In the genomic region with DNA sequence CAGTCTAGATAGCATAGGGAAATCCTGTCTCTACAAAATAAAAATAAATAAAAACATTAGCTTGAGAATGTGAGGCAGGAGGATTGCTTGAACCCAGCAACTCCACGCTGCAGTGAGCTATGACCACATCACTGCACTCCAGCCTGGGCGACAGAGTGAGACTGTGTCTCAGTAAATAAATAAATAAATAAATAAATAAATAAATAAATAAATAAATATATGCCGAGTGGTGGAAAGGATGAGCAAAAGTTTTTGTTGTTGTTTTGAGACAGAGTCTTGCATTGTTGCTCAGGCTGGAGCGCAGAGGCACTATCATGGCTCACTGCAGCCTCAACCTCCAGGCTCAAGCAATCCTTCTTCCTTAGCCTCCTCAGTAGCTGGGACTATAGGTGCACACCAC, we compare ENCODE assay signal across 1 cellular context.
TF ChIP-seq lines count a peak whose summit lies in the region.

No MANE protein-coding gene starts in this region.

TF ChIP-seq in HEK293, 187 proteins besides CTCF, POLR2A, EP300 and RAD21 (continued from another document and continues in another):
- TF ChIP-seq, protein P1, sequence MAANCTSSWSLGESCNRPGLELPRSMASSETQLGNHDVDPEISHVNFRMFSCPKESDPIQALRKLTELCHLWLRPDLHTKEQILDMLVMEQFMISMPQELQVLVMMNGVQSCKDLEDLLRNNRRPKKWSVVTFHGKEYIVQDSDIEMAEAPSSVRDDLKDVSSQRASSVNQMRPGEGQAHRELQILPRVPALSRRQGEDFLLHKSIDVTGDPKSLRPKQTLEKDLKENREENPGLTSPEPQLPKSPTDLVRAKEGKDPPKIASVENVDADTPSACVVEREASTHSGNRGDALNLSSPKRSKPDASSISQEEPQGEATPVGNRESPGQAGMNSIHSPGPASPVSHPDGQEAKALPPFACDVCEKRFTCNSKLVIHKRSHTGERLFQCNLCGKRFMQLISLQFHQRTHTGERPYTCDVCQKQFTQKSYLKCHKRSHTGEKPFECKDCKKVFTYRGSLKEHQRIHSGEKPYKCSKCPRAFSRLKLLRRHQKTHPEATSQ (tag by site-specific recombination; IDR thresholded peaks at IDR 0.05), result no peak
- TF ChIP-seq, protein P2, sequence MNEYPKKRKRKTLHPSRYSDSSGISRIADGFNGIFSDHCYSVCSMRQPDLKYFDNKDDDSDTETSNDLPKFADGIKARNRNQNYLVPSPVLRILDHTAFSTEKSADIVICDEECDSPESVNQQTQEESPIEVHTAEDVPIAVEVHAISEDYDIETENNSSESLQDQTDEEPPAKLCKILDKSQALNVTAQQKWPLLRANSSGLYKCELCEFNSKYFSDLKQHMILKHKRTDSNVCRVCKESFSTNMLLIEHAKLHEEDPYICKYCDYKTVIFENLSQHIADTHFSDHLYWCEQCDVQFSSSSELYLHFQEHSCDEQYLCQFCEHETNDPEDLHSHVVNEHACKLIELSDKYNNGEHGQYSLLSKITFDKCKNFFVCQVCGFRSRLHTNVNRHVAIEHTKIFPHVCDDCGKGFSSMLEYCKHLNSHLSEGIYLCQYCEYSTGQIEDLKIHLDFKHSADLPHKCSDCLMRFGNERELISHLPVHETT (tag by site-specific recombination; IDR thresholded peaks at IDR 0.05), result no peak
- TF ChIP-seq ZFP37 (tag by site-specific recombination; IDR thresholded peaks at IDR 0.05) (no peak), EGR2 (tag by site-specific recombination; IDR thresholded peaks at IDR 0.05; ENCODE audit: low read depth) (no peak), ZNF654 (tag by site-specific recombination; IDR thresholded peaks at IDR 0.05; ENCODE audit: low read depth) (peak; percentile 34; the same call in 1 of the 2 replicates), ZNF544 (tag by site-specific recombination; IDR thresholded peaks at IDR 0.05) (no peak), ZNF248 (tag by site-specific recombination; IDR thresholded peaks at IDR 0.05) (no peak), ZBTB1 (tag by site-specific recombination; IDR thresholded peaks at IDR 0.05) (no peak), ZNF670 (tag by site-specific recombination; IDR thresholded peaks at IDR 0.05; ENCODE audit: low read depth) (no peak), ZNF624 (tag by site-specific recombination; IDR thresholded peaks at IDR 0.05) (no peak), ZNF416 (tag by site-specific recombination; IDR thresholded peaks at IDR 0.05) (no peak), YY1 (tag by site-specific recombination; IDR thresholded peaks at IDR 0.05) (no peak), ZNF391 (tag by site-specific recombination; IDR thresholded peaks at IDR 0.05; ENCODE audit: borderline replicate concordance, low read depth) (no peak), SCRT1 (tag by site-specific recombination; IDR thresholded peaks at IDR 0.05; ENCODE audit: borderline replicate concordance) (no peak), ZNF561 (tag by site-specific recombination; IDR thresholded peaks at IDR 0.05; ENCODE audit: borderline replicate concordance) (no peak), ZBTB21 (tag by site-specific recombination; IDR thresholded peaks at IDR 0.05) (peak; percentile 26; the same call in 1 of the 2 replicates), ZNF266 (tag by site-specific recombination; IDR thresholded peaks at IDR 0.05; ENCODE audit: low read depth) (peak; percentile 75; the same call in 1 of the 2 replicates), ZNF138 (tag by site-specific recombination; IDR thresholded peaks at IDR 0.05; ENCODE audit: borderline replicate concordance) (0 out of 2 replicates have a peak, but pooled peaks have one; percentile 49), ZNF830 (tag by site-specific recombination; IDR thresholded peaks at IDR 0.05; ENCODE audit: low read depth) (no peak), ZSCAN30 (tag by site-specific recombination; IDR thresholded peaks at IDR 0.05) (no peak), ZNF366 (tag by site-specific recombination; conservative IDR thresholded peaks at IDR 0.05) (no peak), ZNF629 (tag by site-specific recombination; IDR thresholded peaks at IDR 0.05) (peak; percentile 48; the same call in 1 of the 2 replicates), ZBTB7A (tag by site-specific recombination; IDR thresholded peaks at IDR 0.05; ENCODE audit: low read depth) (no peak), SP3 (tag by site-specific recombination; IDR thresholded peaks at IDR 0.05) (no peak), GLI4 (tag by site-specific recombination; IDR thresholded peaks at IDR 0.05) (no peak), MZF1 (tag by site-specific recombination; IDR thresholded peaks at IDR 0.05; ENCODE audit: borderline replicate concordance) (no peak; the same call in 1 of the 2 replicates), ZNF140 (tag by site-specific recombination; IDR thresholded peaks at IDR 0.05) (peak; percentile 82; the same call in 1 of the 2 replicates), ZNF19 (tag by site-specific recombination; IDR thresholded peaks at IDR 0.05; ENCODE audit: low read depth) (no peak), ZNF214 (tag by site-specific recombination; IDR thresholded peaks at IDR 0.05; ENCODE audit: borderline replicate concordance) (no peak), IKZF3 (tag by site-specific recombination; IDR thresholded peaks at IDR 0.05) (no peak), GFI1B (tag by site-specific recombination; IDR thresholded peaks at IDR 0.05) (peak; percentile 69; the same call in 1 of the 2 replicates), ZIC2 (tag by site-specific recombination; IDR thresholded peaks at IDR 0.05) (no peak), ZNF843 (tag by site-specific recombination; IDR thresholded peaks at IDR 0.05) (no peak), ZNF560 (tag by site-specific recombination; IDR thresholded peaks at IDR 0.05; ENCODE audit: borderline replicate concordance) (peak; percentile 69; the same call in 1 of the 2 replicates), ZNF626 (tag by site-specific recombination; IDR thresholded peaks at IDR 0.05) (no peak)
- TF ChIP-seq, protein P3, sequence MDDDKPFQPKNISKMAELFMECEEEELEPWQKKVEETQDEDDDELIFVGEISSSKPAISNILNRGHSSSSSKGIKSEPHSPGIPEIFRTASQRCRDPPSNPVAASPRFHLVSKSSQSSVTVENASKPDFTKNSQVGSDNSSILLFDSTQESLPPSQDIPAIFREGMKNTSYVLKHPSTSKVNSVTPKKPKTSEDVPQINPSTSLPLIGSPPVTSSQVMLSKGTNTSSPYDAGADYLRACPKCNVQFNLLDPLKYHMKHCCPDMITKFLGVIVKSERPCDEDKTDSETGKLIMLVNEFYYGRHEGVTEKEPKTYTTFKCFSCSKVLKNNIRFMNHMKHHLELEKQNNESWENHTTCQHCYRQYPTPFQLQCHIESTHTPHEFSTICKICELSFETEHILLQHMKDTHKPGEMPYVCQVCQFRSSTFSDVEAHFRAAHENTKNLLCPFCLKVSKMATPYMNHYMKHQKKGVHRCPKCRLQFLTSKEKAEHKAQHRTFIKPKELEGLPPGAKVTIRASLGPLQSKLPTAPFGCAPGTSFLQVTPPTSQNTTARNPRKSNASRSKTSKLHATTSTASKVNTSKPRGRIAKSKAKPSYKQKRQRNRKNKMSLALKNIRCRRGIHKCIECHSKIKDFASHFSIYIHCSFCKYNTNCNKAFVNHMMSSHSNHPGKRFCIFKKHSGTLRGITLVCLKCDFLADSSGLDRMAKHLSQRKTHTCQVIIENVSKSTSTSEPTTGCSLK (tag by site-specific recombination; IDR thresholded peaks at IDR 0.05), result no peak
- TF ChIP-seq, protein P4, sequence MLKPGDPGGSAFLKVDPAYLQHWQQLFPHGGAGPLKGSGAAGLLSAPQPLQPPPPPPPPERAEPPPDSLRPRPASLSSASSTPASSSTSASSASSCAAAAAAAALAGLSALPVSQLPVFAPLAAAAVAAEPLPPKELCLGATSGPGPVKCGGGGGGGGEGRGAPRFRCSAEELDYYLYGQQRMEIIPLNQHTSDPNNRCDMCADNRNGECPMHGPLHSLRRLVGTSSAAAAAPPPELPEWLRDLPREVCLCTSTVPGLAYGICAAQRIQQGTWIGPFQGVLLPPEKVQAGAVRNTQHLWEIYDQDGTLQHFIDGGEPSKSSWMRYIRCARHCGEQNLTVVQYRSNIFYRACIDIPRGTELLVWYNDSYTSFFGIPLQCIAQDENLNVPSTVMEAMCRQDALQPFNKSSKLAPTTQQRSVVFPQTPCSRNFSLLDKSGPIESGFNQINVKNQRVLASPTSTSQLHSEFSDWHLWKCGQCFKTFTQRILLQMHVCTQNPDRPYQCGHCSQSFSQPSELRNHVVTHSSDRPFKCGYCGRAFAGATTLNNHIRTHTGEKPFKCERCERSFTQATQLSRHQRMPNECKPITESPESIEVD (tag by site-specific recombination; IDR thresholded peaks at IDR 0.05), result no peak
- TF ChIP-seq, protein P5, sequence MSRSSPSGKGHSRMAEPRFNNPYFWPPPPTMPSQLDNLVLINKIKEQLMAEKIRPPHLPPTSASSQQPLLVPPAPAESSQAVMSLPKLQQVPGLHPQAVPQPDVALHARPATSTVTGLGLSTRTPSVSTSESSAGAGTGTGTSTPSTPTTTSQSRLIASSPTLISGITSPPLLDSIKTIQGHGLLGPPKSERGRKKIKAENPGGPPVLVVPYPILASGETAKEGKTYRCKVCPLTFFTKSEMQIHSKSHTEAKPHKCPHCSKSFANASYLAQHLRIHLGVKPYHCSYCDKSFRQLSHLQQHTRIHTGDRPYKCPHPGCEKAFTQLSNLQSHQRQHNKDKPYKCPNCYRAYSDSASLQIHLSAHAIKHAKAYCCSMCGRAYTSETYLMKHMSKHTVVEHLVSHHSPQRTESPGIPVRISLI (tag by site-specific recombination; IDR thresholded peaks at IDR 0.05), result no peak
- TF ChIP-seq, protein P6, sequence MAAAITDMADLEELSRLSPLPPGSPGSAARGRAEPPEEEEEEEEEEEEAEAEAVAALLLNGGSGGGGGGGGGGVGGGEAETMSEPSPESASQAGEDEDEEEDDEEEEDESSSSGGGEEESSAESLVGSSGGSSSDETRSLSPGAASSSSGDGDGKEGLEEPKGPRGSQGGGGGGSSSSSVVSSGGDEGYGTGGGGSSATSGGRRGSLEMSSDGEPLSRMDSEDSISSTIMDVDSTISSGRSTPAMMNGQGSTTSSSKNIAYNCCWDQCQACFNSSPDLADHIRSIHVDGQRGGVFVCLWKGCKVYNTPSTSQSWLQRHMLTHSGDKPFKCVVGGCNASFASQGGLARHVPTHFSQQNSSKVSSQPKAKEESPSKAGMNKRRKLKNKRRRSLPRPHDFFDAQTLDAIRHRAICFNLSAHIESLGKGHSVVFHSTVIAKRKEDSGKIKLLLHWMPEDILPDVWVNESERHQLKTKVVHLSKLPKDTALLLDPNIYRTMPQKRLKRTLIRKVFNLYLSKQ (tag by site-specific recombination; IDR thresholded peaks at IDR 0.05; ENCODE audit: borderline replicate concordance), result peak; percentile 73; the same call in 1 of the 2 replicates
- TF ChIP-seq, protein P7, sequence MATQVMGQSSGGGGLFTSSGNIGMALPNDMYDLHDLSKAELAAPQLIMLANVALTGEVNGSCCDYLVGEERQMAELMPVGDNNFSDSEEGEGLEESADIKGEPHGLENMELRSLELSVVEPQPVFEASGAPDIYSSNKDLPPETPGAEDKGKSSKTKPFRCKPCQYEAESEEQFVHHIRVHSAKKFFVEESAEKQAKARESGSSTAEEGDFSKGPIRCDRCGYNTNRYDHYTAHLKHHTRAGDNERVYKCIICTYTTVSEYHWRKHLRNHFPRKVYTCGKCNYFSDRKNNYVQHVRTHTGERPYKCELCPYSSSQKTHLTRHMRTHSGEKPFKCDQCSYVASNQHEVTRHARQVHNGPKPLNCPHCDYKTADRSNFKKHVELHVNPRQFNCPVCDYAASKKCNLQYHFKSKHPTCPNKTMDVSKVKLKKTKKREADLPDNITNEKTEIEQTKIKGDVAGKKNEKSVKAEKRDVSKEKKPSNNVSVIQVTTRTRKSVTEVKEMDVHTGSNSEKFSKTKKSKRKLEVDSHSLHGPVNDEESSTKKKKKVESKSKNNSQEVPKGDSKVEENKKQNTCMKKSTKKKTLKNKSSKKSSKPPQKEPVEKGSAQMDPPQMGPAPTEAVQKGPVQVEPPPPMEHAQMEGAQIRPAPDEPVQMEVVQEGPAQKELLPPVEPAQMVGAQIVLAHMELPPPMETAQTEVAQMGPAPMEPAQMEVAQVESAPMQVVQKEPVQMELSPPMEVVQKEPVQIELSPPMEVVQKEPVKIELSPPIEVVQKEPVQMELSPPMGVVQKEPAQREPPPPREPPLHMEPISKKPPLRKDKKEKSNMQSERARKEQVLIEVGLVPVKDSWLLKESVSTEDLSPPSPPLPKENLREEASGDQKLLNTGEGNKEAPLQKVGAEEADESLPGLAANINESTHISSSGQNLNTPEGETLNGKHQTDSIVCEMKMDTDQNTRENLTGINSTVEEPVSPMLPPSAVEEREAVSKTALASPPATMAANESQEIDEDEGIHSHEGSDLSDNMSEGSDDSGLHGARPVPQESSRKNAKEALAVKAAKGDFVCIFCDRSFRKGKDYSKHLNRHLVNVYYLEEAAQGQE (tag by site-specific recombination; IDR thresholded peaks at IDR 0.05), result peak; percentile 68
- TF ChIP-seq, protein P8, sequence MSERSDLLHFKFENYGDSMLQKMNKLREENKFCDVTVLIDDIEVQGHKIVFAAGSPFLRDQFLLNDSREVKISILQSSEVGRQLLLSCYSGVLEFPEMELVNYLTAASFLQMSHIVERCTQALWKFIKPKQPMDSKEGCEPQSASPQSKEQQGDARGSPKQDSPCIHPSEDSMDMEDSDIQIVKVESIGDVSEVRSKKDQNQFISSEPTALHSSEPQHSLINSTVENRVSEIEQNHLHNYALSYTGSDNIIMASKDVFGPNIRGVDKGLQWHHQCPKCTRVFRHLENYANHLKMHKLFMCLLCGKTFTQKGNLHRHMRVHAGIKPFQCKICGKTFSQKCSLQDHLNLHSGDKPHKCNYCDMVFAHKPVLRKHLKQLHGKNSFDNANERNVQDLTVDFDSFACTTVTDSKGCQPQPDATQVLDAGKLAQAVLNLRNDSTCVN (tag by site-specific recombination; optimal IDR thresholded peaks at IDR 0.05), result no peak
